In the genomic region with DNA sequence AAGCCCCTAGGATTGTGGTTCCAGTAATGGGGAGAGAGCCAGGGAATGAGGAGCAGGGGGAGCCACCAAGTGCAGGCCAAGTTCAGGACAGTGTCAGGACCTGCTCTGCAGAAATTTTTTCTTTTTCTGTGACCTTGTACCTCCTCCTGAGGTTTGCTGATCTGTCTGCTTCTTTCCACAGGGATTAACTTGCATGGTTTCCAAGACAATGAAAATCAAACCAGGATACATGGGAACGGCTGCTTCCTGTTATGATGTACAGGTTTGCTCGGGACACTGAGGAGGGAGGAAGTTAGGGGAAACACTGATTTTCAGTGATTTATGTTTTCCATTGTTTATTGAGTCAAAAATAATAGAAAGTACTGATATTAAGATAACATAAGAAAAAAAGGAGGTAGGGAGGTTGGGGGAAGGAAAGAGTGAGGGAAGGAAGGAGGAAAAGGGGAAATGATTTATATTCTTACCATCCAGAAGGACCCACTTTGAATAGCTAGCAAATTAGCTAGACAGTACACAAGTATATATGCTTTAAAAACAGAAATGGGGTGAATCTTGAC, we compare ENCODE assay signal across 1 cellular context.
TF ChIP-seq lines count a peak whose summit lies in the region.

No MANE protein-coding gene starts in this region.

TF ChIP-seq in HepG2, 621 proteins besides CTCF, POLR2A, EP300 and RAD21:
- TF ChIP-seq HNRNPK (IDR thresholded peaks at IDR 0.05; ENCODE audit: low read depth, low read length, poor library complexity, severe bottlenecking) = peak; percentile 85
